ENCODE assay signal across 1 cellular context in the genomic region with DNA sequence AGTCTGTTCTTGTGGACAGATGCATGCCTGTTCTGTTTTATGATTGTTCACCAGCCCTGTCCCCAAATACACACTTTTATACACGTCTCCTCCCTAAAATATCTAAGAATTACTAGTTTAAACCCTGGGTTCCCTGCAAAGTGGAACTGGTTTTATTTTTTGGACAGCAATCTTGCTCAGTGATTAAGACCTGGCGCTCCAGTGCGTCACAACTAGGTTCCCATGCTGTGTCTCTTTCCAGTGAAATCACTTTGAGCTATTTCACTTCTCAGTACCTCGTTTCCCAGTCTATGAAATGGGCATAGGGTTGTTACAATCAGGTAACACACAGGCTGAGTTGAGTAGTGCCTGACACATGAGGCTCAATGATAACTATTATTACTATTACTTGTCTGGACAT.
A peak's percentile ranks its signal among the peaks of the same experiment; 100 is the strongest.
TF ChIP-seq lines count a peak whose summit lies in the region.

No MANE protein-coding gene starts in this region.

TF ChIP-seq in K562, 482 proteins besides CTCF, POLR2A, EP300 and RAD21:
- TF ChIP-seq ZNF644 (tag; IDR thresholded peaks at IDR 0.05; ENCODE audit: low read depth) (0 out of 2 replicates have a peak, but pooled peaks have one; percentile 16), CREM (IDR thresholded peaks at IDR 0.05; ENCODE audit: low read depth) (peak; percentile 67), L3MBTL2 (IDR thresholded peaks at IDR 0.05) (no peak), RBFOX2 (IDR thresholded peaks at IDR 0.05; ENCODE audit: low read depth, low read length) (0 out of 2 replicates have a peak, but pooled peaks have one; percentile 1), DIDO1 (tag; IDR thresholded peaks at IDR 0.05; ENCODE audit: low read depth) (no peak), RAD51 (IDR thresholded peaks at IDR 0.05; ENCODE audit: borderline replicate concordance, low read depth) (no peak), RFX7 (CRISPR knock-in tag; IDR thresholded peaks at IDR 0.05) (no peak), ZNF3 (CRISPR knock-in tag; IDR thresholded peaks at IDR 0.05) (no peak), CREB1 (IDR thresholded peaks at IDR 0.05) (peak; percentile 36; the same call in 1 of the 2 replicates), CREB1 (CRISPR knock-in tag; IDR thresholded peaks at IDR 0.05) (no peak), ZNF174 (CRISPR knock-in tag; IDR thresholded peaks at IDR 0.05) (no peak), TCF7 (IDR thresholded peaks at IDR 0.05; ENCODE audit: borderline replicate concordance) (no peak), MAFF (IDR thresholded peaks at IDR 0.05; ENCODE audit: low read length) (no peak)
